24 cellular contexts compared by ENCODE assay signal in genomic region chr11:119843760-119844330, GRCh38.
DNase-seq lines count a peak whose midpoint lies in the region; ATAC-seq, FAIRE-seq and TF ChIP-seq lines count a peak whose summit lies in the region.
"Had no signal": no experiment of that assay in that cellular context is flagged by ENCODE, and none has a peak within 500 bp of the region (broad histone marks: within the 10 kb centered on the region; RNA-seq: fewer than 3 reads in every experiment).

No MANE protein-coding gene starts in this region.

- H3K79me2 ChIP-seq in osteoblast (ENCODE audit: insufficient read depth, low read length) = no peaks in the 10 kb centered on the region
- H3K79me2 ChIP-seq: parathyroid adenoma had no signal

- no peak overlapping the region for H3K56ac ChIP-seq in IMR-90 (ENCODE audit: extremely low read depth, insufficient read depth, low read length)

- H4K5ac ChIP-seq in IMR-90 (ENCODE audit: low read depth, low read length) = no peak overlapping the region

- H3K4me1 ChIP-seq in BE2C = peaks cover 19% of the 10 kb centered on the region
- H3K4me1 ChIP-seq in IMR-90 (ENCODE audit: control insufficient read depth, insufficient read depth, low read length) = no peaks in the 10 kb centered on the region
- no peaks in the 10 kb centered on the region for H3K4me1 ChIP-seq in osteoblast (ENCODE audit: insufficient read depth, low read length)
- H3K4me1 ChIP-seq in prostate gland (replicated peaks) = no peaks in the 10 kb centered on the region
- H3K4me1 ChIP-seq: parathyroid adenoma, sigmoid colon had no signal

- ATAC-seq in IMR-90 (ENCODE audit: low read depth) (no peak), GM19397 (IDR thresholded peaks at IDR 0.05; ENCODE audit: unreplicated experiment) (no peak)
- no peak for ATAC-seq in activated naive CD4-positive, alpha-beta T cell treated with anti-CD3 and anti-CD28 coated beads, Interleukin-2, amount 50 U/mL, for 72 hours
- ATAC-seq: CD8-positive, alpha-beta T cell; stimulated activated memory B cell treated with anti-CD40 and anti-IgM and Interleukin-4, amounts not matched to agents 10 μg/mL and 1 μg/mL and 100 μg/mL, for 72 hours had no signal

- no TSS peak for BruUV-seq in IMR-90 (replicated peaks; lab: Mats Ljungman, UMichigan)

- no peak overlapping the region for H2AK5ac ChIP-seq in IMR-90 (ENCODE audit: low read depth, low read length)

- no peaks in the 10 kb centered on the region for H3K36me3 ChIP-seq in BE2C
- H3K36me3 ChIP-seq in IMR-90 (ENCODE audit: control insufficient read depth, insufficient read depth, low read length) = no peaks in the 10 kb centered on the region
- H3K36me3 ChIP-seq in bronchial epithelial cell (ENCODE audit: control insufficient read depth, insufficient read depth, low read length) = no peaks in the 10 kb centered on the region
- H3K36me3 ChIP-seq in osteoblast (ENCODE audit: insufficient read depth, low read length) = no peaks in the 10 kb centered on the region
- no peaks in the 10 kb centered on the region for H3K36me3 ChIP-seq in prostate gland
- H3K36me3 ChIP-seq: cardiac muscle cell, sigmoid colon had no signal

- H4K20me1 ChIP-seq in IMR-90 (ENCODE audit: insufficient read depth, low read length) = no peaks in the 10 kb centered on the region; the same call in 1 of the 2 replicates
- no peaks in the 10 kb centered on the region for H4K20me1 ChIP-seq in osteoblast (ENCODE audit: insufficient read depth, low read length)

- H3K27me3 Mint-ChIP-seq in endothelial cell (ENCODE audit: unreplicated experiment) = no peaks in the 10 kb centered on the region

- H3K9me3 Mint-ChIP-seq in endothelial cell (ENCODE audit: unreplicated experiment) = no peaks in the 10 kb centered on the region
- no peaks in the 10 kb centered on the region for H3K9me3 Mint-ChIP-seq in activated naive CD4-positive, alpha-beta T cell treated with anti-CD3 and anti-CD28 coated beads, Interleukin-2, amount 50 U/mL, for 72 hours
- H3K9me3 Mint-ChIP-seq: CD8-positive, alpha-beta T cell; stimulated activated memory B cell treated with anti-CD40 and anti-IgM and Interleukin-4, amounts not matched to agents 10 μg/mL and 1 μg/mL and 100 μg/mL, for 72 hours; T-helper 2 cell treated with Interferon-gamma antibody and Interleukin-4, amounts not matched to agents 5 μg/mL and 100 μg/mL, for 36 hours had no signal

- TF ChIP-seq CTCF in BE2C (IDR thresholded peaks at IDR 0.05; ENCODE audit: low read depth, low read length) (no peak), IMR-90 (conservative IDR thresholded peaks at IDR 0.05; ENCODE audit: low read depth, low read length) (no peak), bronchial epithelial cell (IDR thresholded peaks at IDR 0.05; ENCODE audit: insufficient read depth, low read length, severe bottlenecking) (no peak), osteoblast (IDR thresholded peaks at IDR 0.05; ENCODE audit: extremely low read depth, low read depth, low read length) (no peak), prostate gland (IDR thresholded peaks at IDR 0.05) (no peak), endothelial cell (IDR thresholded peaks at IDR 0.05; ENCODE audit: unreplicated experiment) (no peak)

- H3K4me3 ChIP-seq in BE2C (ENCODE audit: low read depth, low read length) = no peak overlapping the region
- H3K4me3 ChIP-seq in IMR-90 (ENCODE audit: insufficient read depth, low read depth, low read length) = no peak overlapping the region
- H3K4me3 ChIP-seq in bronchial epithelial cell (ENCODE audit: low read depth, low read length) = no peak overlapping the region
- no peak overlapping the region for H3K4me3 ChIP-seq in osteoblast (ENCODE audit: insufficient read depth, low read length)
- H3K4me3 ChIP-seq in prostate gland = no peak overlapping the region
- H3K4me3 ChIP-seq: cardiac muscle cell, sigmoid colon, testis had no signal

- H3K14ac ChIP-seq in IMR-90 (replicated peaks; ENCODE audit: low read depth, low read length) = no peak overlapping the region

- intact Hi-C loops in IMR-90 (cut with micrococcal nuclease) (no loop called here), prostate gland (cut with DNase I) (no loop called here)

- CTCF ChIA-PET in IMR-90 (lab: Yijun Ruan, JAX) = no interaction called here

- H2AK9ac ChIP-seq in IMR-90 (replicated peaks; ENCODE audit: low read depth, low read length, poor library complexity) = no peak overlapping the region

- FAIRE-seq in bronchial epithelial cell (lab: Jason Lieb, UNC) = peak; percentile 72
- FAIRE-seq: islet of Langerhans had no signal

- H2AFZ ChIP-seq in IMR-90 (replicated peaks; ENCODE audit: low read length, poor library complexity) (peak overlapping the region; percentile 51), osteoblast (ENCODE audit: low read length) (no peak overlapping the region)
- H2AFZ ChIP-seq: parathyroid adenoma had no signal

- in situ Hi-C loops in IMR-90 (cut with MboI; ENCODE audit: low sequenced_read_pairs) = no loop called here

- H3K9me3 ChIP-seq in BE2C (0 out of 2 replicates have a peak, but pooled peaks cover 3% of the 10 kb centered on the region), IMR-90 (ENCODE audit: control insufficient read depth, insufficient read depth, low read length) (no peaks in the 10 kb centered on the region; the same call in 1 of the 2 replicates), osteoblast (ENCODE audit: low read depth, low read length) (no peaks in the 10 kb centered on the region), prostate gland (no peaks in the 10 kb centered on the region)
- H3K9me3 ChIP-seq: testis had no signal

- TF ChIP-seq RAD21 in IMR-90 (IDR thresholded peaks at IDR 0.05; ENCODE audit: low read length) = no peak

- POLR2A ChIA-PET in IMR-90 (lab: Charles Lee; ENCODE audit: unreplicated experiment) = no interaction called here

- no peak overlapping the region for H3K4me3 Mint-ChIP-seq in endothelial cell (ENCODE audit: unreplicated experiment)
- H3K4me3 Mint-ChIP-seq: activated B cell treated with CpG ODN at 0.5 μM for 24 hours; CD8-positive, alpha-beta T cell; naive B cell; stimulated activated memory B cell treated with anti-CD40 and anti-IgM and Interleukin-4, amounts not matched to agents 10 μg/mL and 1 μg/mL and 100 μg/mL, for 72 hours; T-helper 2 cell treated with Interferon-gamma antibody and Interleukin-4, amounts not matched to agents 5 μg/mL and 100 μg/mL, for 36 hours had no signal

- no peaks in the 10 kb centered on the region for H3K9me1 ChIP-seq in IMR-90 (ENCODE audit: insufficient read depth, low read length)

- H4K8ac ChIP-seq in IMR-90 (ENCODE audit: low read depth in 2 of 2, low read length in 2 of 2) = no peak overlapping the region

- TF ChIP-seq POLR2A in IMR-90 (IDR thresholded peaks at IDR 0.05; ENCODE audit: low read depth, low read length) (no peak), prostate gland (IDR thresholded peaks at IDR 0.05) (no peak)

- no peak overlapping the region for H3K4ac ChIP-seq in IMR-90 (ENCODE audit: low read depth, low read length)

- no peak overlapping the region for H4K91ac ChIP-seq in IMR-90 (ENCODE audit: insufficient read depth, low read depth, low read length)

- H3K27ac ChIP-seq in IMR-90 (ENCODE audit: insufficient read depth, low read length) = no peak overlapping the region
- no peak overlapping the region for H3K27ac ChIP-seq in osteoblast (ENCODE audit: low read depth, low read length)
- H3K27ac ChIP-seq in prostate gland = no peak overlapping the region
- H3K27ac ChIP-seq: cardiac muscle cell, parathyroid adenoma, sigmoid colon, testis had no signal

- no peak overlapping the region for H3K18ac ChIP-seq in IMR-90 (ENCODE audit: low read depth, low read length)

- WGBS in IMR-90 (ENCODE audit: extremely low coverage in 2 of 2, insufficient read length in 1 of 2), 2 experiments = 40% methylated on average over 1 of the region's 6 CpGs; no CpG with 5 or more reads in 1 of the 2 experiments
- 71% methylated on average over 6 of the region's 6 CpGs for WGBS in prostate gland

- no peak overlapping the region for H2BK120ac ChIP-seq in IMR-90 (ENCODE audit: low read depth, low read length)

- no peak overlapping the region for H2BK5ac ChIP-seq in IMR-90 (ENCODE audit: low read depth, low read length, poor library complexity, severe bottlenecking)

- H3K4me1 Mint-ChIP-seq in endothelial cell (ENCODE audit: unreplicated experiment) = no peaks in the 10 kb centered on the region
- H3K4me1 Mint-ChIP-seq: activated B cell treated with CpG ODN at 0.5 μM for 24 hours; stimulated activated memory B cell treated with anti-CD40 and anti-IgM and Interleukin-4, amounts not matched to agents 10 μg/mL and 1 μg/mL and 100 μg/mL, for 72 hours had no signal

- H3K4me2 ChIP-seq in IMR-90 (ENCODE audit: low read depth, low read length) (no peak overlapping the region), osteoblast (ENCODE audit: insufficient read depth, low read length) (no peak overlapping the region)

- no peaks in the 10 kb centered on the region for H3K79me1 ChIP-seq in IMR-90 (ENCODE audit: low read depth in 1 of 2, low read length in 2 of 2)

- no peak overlapping the region for H3K9ac ChIP-seq in IMR-90 (ENCODE audit: low read depth, low read length)
- H3K9ac ChIP-seq: parathyroid adenoma had no signal

- H3K36me3 Mint-ChIP-seq in endothelial cell (ENCODE audit: low read depth, unreplicated experiment) = no peaks in the 10 kb centered on the region
- no peaks in the 10 kb centered on the region for H3K36me3 Mint-ChIP-seq in activated naive CD4-positive, alpha-beta T cell treated with anti-CD3 and anti-CD28 coated beads, Interleukin-2, amount 50 U/mL, for 72 hours
- H3K36me3 Mint-ChIP-seq: CD8-positive, alpha-beta T cell; naive B cell; stimulated activated memory B cell treated with anti-CD40 and anti-IgM and Interleukin-4, amounts not matched to agents 10 μg/mL and 1 μg/mL and 100 μg/mL, for 72 hours had no signal

- H3K23ac ChIP-seq in IMR-90 (ENCODE audit: low read depth, low read length) = no peak overlapping the region

- no peak overlapping the region for H3K27ac Mint-ChIP-seq in endothelial cell (ENCODE audit: unreplicated experiment)
- H3K27ac Mint-ChIP-seq in activated naive CD4-positive, alpha-beta T cell treated with anti-CD3 and anti-CD28 coated beads, Interleukin-2, amount 50 U/mL, for 72 hours = no peak overlapping the region
- H3K27ac Mint-ChIP-seq: activated B cell treated with CpG ODN at 0.5 μM for 24 hours; CD8-positive, alpha-beta T cell; naive B cell; stimulated activated memory B cell treated with anti-CD40 and anti-IgM and Interleukin-4, amounts not matched to agents 10 μg/mL and 1 μg/mL and 100 μg/mL, for 72 hours; T-helper 2 cell treated with Interferon-gamma antibody and Interleukin-4, amounts not matched to agents 5 μg/mL and 100 μg/mL, for 36 hours had no signal

- H3K27me3 ChIP-seq in BE2C = no peaks in the 10 kb centered on the region
- H3K27me3 ChIP-seq in IMR-90 (ENCODE audit: control insufficient read depth, insufficient read depth, low read length) = peaks cover 20% of the 10 kb centered on the region
- peaks cover 2% of the 10 kb centered on the region for H3K27me3 ChIP-seq in bronchial epithelial cell (ENCODE audit: control insufficient read depth, insufficient read depth, low read length)
- H3K27me3 ChIP-seq in osteoblast (ENCODE audit: insufficient read depth, low read length) = peaks cover 12% of the 10 kb centered on the region
- H3K27me3 ChIP-seq in prostate gland (replicated peaks; ENCODE audit: insufficient read depth) = no peaks in the 10 kb centered on the region
- H3K27me3 ChIP-seq: cardiac muscle cell, sigmoid colon, testis had no signal

- dilution Hi-C loops in IMR-90 (cut with HindIII; ENCODE audit: low sequenced_read_pairs, unreplicated experiment) = no loop called here

- DNase-seq in BE2C (peak; percentile 40), IMR-90 (no peak), bronchial epithelial cell (ENCODE audit: low read depth) (peak; percentile 59), osteoblast (ENCODE audit: insufficient read length, low spot score, missing footprints) (peak; percentile 82), prostate gland (ENCODE audit: low spot score) (no peak), endothelial cell (ENCODE audit: low spot score) (no peak)
- no peak for DNase-seq in activated naive CD4-positive, alpha-beta T cell treated with anti-CD3 and anti-CD28 coated beads, Interleukin-2, amount 50 U/mL, for 72 hours (ENCODE audit: low spot score in 2 of 2)
- DNase-seq: activated B cell treated with CpG ODN at 0.5 μM for 24 hours; activated CD4-positive, alpha-beta T cell treated with anti-CD3 and anti-CD28 coated beads, Interleukin-2, amount 50 U/mL, for 48 hours; activated gamma-delta T cell treated with Interleukin-2 at 50 U/mL for 16 hours; amniotic stem cell; CD8-positive, alpha-beta T cell; foreskin fibroblast; HCEC 1CT; hippocampal formation; naive B cell; sigmoid colon; testis had no signal

- no peak overlapping the region for H2BK15ac ChIP-seq in IMR-90 (ENCODE audit: low read depth, low read length)

- H2BK20ac ChIP-seq in IMR-90 (ENCODE audit: low read depth, low read length) = no peak overlapping the region

Comparison
In these comparisons a context has a peak if more than half of its experiments do, and no peak if none do; other contexts are left out.
1. DNase-seq: peak in BE2C (single experiment), bronchial epithelial cell (single experiment) and osteoblast (single experiment); none in IMR-90 (single experiment), prostate gland (single experiment), endothelial cell (single experiment) and activated naive CD4-positive, alpha-beta T cell treated with anti-CD3 and anti-CD28 coated beads, Interleukin-2, amount 50 U/mL, for 72 hours (0 of 2).